Comparison of ENCODE assay signal across 14 cellular contexts in the genomic region with DNA sequence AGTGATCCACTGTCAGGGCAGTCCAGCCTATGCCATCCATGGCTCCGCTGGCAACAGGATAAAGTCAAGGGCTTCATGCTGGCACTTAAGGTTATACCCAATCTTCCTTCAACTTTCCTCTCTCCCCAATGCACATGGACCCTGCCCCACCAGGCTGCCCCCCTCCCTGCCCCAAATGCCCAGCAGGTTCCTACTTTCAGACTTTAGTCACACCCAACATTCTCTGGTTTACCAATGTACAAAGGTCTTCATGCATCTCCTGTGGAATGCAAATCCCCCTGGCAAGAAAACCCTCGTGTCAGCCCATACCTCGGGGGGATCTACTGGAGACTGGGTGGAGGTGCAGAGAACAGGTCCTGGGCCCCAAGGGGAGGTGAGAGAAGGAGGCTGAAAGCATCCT. TPM values are rescaled to one million over a fixed set of nuclear protein-coding genes. Genes with fewer than 3 reads are reported as not detected.
DNase-seq lines count a peak whose midpoint lies in the region; ATAC-seq and TF ChIP-seq lines count a peak whose summit lies in the region.
"Had no signal": no experiment of that assay in that cellular context is flagged by ENCODE, and none has a peak within 500 bp of the region (broad histone marks: within the 10 kb centered on the region; RNA-seq: fewer than 3 reads in every experiment).

No MANE protein-coding gene starts in this region.

- intact Hi-C loops in heart right ventricle (cut with DNase I) (loop anchor here in 1 of 10 donors (10.0 kb wide), 1 partner anchor 152 kb away; no protein-coding TSS in a partner anchor), Right ventricle myocardium inferior (cut with DNase I) (no loop called here), vagina (cut with DNase I) (no loop called here), head of caudate nucleus (cut with DNase I) (no loop called here)

- no peak for TF ChIP-seq EP300 in gastroesophageal sphincter (IDR thresholded peaks at IDR 0.05)

- H3K9ac ChIP-seq in rectal smooth muscle tissue (ENCODE audit: low read length), result no peak overlapping the region

- H3K4me1 ChIP-seq in heart right ventricle, result peaks cover 9 to 44% (median 25%) of the 10 kb centered on the region in 9 donors
- H3K4me1 ChIP-seq in gastroesophageal sphincter, result peaks cover 18 to 57% (median 20%) of the 10 kb centered on the region in 3 donors
- peaks cover 23% of the 10 kb centered on the region for H3K4me1 ChIP-seq in rectal smooth muscle tissue (ENCODE audit: control insufficient read depth, insufficient read depth, low read length)
- H3K4me1 ChIP-seq in vagina, result peaks cover 42% of the 10 kb centered on the region
- H3K4me1 ChIP-seq: HAP-1 had no signal

- DNase-seq in heart right ventricle (no peak), Right ventricle myocardium inferior (ENCODE audit: missing footprints) (no peak), vagina (ENCODE audit: extremely low spot score in 2 of 2) (no peak), OCI-M2 (lab: John Stamatoyannopoulos, UW; ENCODE audit: unreplicated experiment) (no peak), head of caudate nucleus (no peak), NCI-H2107 treated with DMSO at 0.1 percent for 48 hours (lab: John Stamatoyannopoulos, UW; ENCODE audit: unreplicated experiment) (no peak)
- DNase-seq: activated B cell treated with CpG ODN at 0.5 μM for 24 hours, Caco-2, NCI-H2107, NCI-H748 treated with DMSO at 0.1 percent for 48 hours, T-cell had no signal

- H3K4me3 ChIP-seq in heart right ventricle (no peak overlapping the region), gastroesophageal sphincter (no peak overlapping the region), rectal smooth muscle tissue (ENCODE audit: low read length) (no peak overlapping the region), vagina (no peak overlapping the region)
- H3K4me3 ChIP-seq: HAP-1 had no signal

- WGBS in heart right ventricle, 2 donors, result 94 to 100% methylated on average over 3 of the region's 3 CpGs
- WGBS in gastroesophageal sphincter (ENCODE audit: low coverage in 1 of 2), 2 donors, result 100% methylated on average over 1 of the region's 3 CpGs

- ATAC-seq in heart right ventricle (no peak), Right ventricle myocardium inferior (no peak), gastroesophageal sphincter (no peak)
- ATAC-seq: T-cell had no signal

- H3K36me3 ChIP-seq in heart right ventricle, result no peaks in the 10 kb centered on the region
- H3K36me3 ChIP-seq in gastroesophageal sphincter, result no peaks in the 10 kb centered on the region
- no peaks in the 10 kb centered on the region for H3K36me3 ChIP-seq in rectal smooth muscle tissue (ENCODE audit: control insufficient read depth, insufficient read depth, low read length)
- no peaks in the 10 kb centered on the region for H3K36me3 ChIP-seq in vagina
- H3K36me3 ChIP-seq: HAP-1 had no signal

- TF ChIP-seq CTCF in heart right ventricle (IDR thresholded peaks at IDR 0.05) (no peak), gastroesophageal sphincter (IDR thresholded peaks at IDR 0.05) (no peak), vagina (IDR thresholded peaks at IDR 0.05) (no peak)

- H3K27ac ChIP-seq in heart right ventricle, result peak overlapping the region; percentile 54 to 96 (median 82)
- H3K27ac ChIP-seq in gastroesophageal sphincter, result peak overlapping the region; percentile 84 to 94 (median 87)
- H3K27ac ChIP-seq in rectal smooth muscle tissue (ENCODE audit: low read depth, low read length), result peak overlapping the region; percentile 89
- H3K27ac ChIP-seq in vagina, result peak overlapping the region; percentile 86

- H3K27me3 ChIP-seq in heart right ventricle, result no peaks in the 10 kb centered on the region
- H3K27me3 ChIP-seq in gastroesophageal sphincter, result no peaks in the 10 kb centered on the region
- H3K27me3 ChIP-seq in rectal smooth muscle tissue (ENCODE audit: control insufficient read depth, insufficient read depth, low read length), result no peaks in the 10 kb centered on the region
- no peaks in the 10 kb centered on the region for H3K27me3 ChIP-seq in vagina

- TF ChIP-seq POLR2A in gastroesophageal sphincter (IDR thresholded peaks at IDR 0.05), result no peak
- no peak for TF ChIP-seq POLR2A in vagina (IDR thresholded peaks at IDR 0.05)

- H3K9me3 ChIP-seq in heart right ventricle (peaks cover 0 to 7% (median 0%) of the 10 kb centered on the region in 11 donors), gastroesophageal sphincter (no peaks in the 10 kb centered on the region), vagina (no peaks in the 10 kb centered on the region)
- H3K9me3 ChIP-seq: Caco-2, HAP-1 had no signal

RNA-seq across cellular contexts. Expression of a gene that starts 59.3 kb away (rescaled TPM):
- total RNA-seq in heart right ventricle (10 to 100 TPM; 47.8 to 88.4 (median 54.0) TPM), Right ventricle myocardium inferior (66.1 TPM), gastroesophageal sphincter (10 to 100 TPM; 81.7 to 89.5 (median 85.4) TPM), vagina (89.4 TPM)
- polyA plus RNA-seq in heart right ventricle, result 10 to 100 TPM; 13.2 to 53.4 TPM
